Comparison of ENCODE assay signal across 16 cellular contexts in genomic region chr2:81542119-81542518, GRCh38.
DNase-seq lines count a peak whose midpoint lies in the region; ATAC-seq and TF ChIP-seq lines count a peak whose summit lies in the region.
"Had no signal": no experiment of that assay in that cellular context is flagged by ENCODE, and none has a peak within 500 bp of the region (broad histone marks: within the 10 kb centered on the region; RNA-seq: fewer than 3 reads in every experiment).

No MANE protein-coding gene starts in this region.

- H3K4me3 ChIP-seq in breast epithelium, result no peak overlapping the region
- H3K4me3 ChIP-seq in RWPE2 (ENCODE audit: severe bottlenecking), result no peak overlapping the region
- H3K4me3 ChIP-seq in right lobe of liver, result no peak overlapping the region
- H3K4me3 ChIP-seq: A549, HAP-1 had no signal

- H3K27me3 Mint-ChIP-seq in MCF 10A (ENCODE audit: insufficient read depth, unreplicated experiment), result no peaks in the 10 kb centered on the region
- H3K27me3 Mint-ChIP-seq: CD4-positive, alpha-beta memory T cell had no signal

- H3K4me1 Mint-ChIP-seq in MCF 10A (ENCODE audit: insufficient read depth, unreplicated experiment), result peaks cover 11% of the 10 kb centered on the region
- H3K4me1 Mint-ChIP-seq: CD4-positive, alpha-beta memory T cell had no signal

- intact Hi-C loops in MCF 10A (cut with micrococcal nuclease) (no loop called here), breast epithelium (cut with DNase I; ENCODE audit: low total_unique reads) (no loop called here), right lobe of liver (cut with DNase I) (no loop called here)

- peak; percentile 6 for DNase-seq in MCF 10A (ENCODE audit: unreplicated experiment)
- no peak for DNase-seq in breast epithelium (ENCODE audit: low spot score in 2 of 2)
- DNase-seq in HPDE6-E6E7 (ENCODE audit: extremely low spot score), result peak; percentile 8
- DNase-seq in RWPE2 (ENCODE audit: low spot score), result no peak
- no peak for DNase-seq in activated CD4-positive, alpha-beta T cell treated with anti-CD3 and anti-CD28 coated beads for 4 hours
- DNase-seq in right lobe of liver, result no peak
- DNase-seq: BE2C; CD4-positive, alpha-beta memory T cell; DND-41; GF-D8; GOT3; HFFc6 had no signal

- TF ChIP-seq CTCF in MCF 10A (IDR thresholded peaks at IDR 0.05; ENCODE audit: unreplicated experiment), result no peak
- no peak for TF ChIP-seq CTCF in breast epithelium (IDR thresholded peaks at IDR 0.05)
- no peak for TF ChIP-seq CTCF in RWPE2 (IDR thresholded peaks at IDR 0.05; ENCODE audit: poor library complexity, severe bottlenecking)
- TF ChIP-seq CTCF in right lobe of liver (IDR thresholded peaks at IDR 0.05), result no peak

- POLR2A ChIA-PET in MCF 10A (lab: Yijun Ruan, JAX), result no interaction called here

- H3K36me3 Mint-ChIP-seq in MCF 10A (ENCODE audit: insufficient read depth, unreplicated experiment), result no peaks in the 10 kb centered on the region
- H3K36me3 Mint-ChIP-seq: CD4-positive, alpha-beta memory T cell had no signal

- ATAC-seq in RWPE2 (ENCODE audit: low read depth) (peak; percentile 94), GM18873 (IDR thresholded peaks at IDR 0.05; ENCODE audit: low FRiP score, unreplicated experiment) (no peak), right lobe of liver (no peak)
- ATAC-seq: A549 had no signal

- no peak overlapping the region for H3K4me3 Mint-ChIP-seq in MCF 10A (ENCODE audit: unreplicated experiment)
- H3K4me3 Mint-ChIP-seq: CD4-positive, alpha-beta memory T cell; HFFc6 had no signal

- H3K27ac Mint-ChIP-seq in MCF 10A (ENCODE audit: low read depth, unreplicated experiment), result no peak overlapping the region
- H3K27ac Mint-ChIP-seq: CD4-positive, alpha-beta memory T cell; HFFc6 had no signal

- WGBS in right lobe of liver (ENCODE audit: insufficient coverage, low coverage, low lambda C conversion rate, missing lambda C conversion rate), result 32% methylated on average over 1 of the region's 1 CpG

- BruUV-seq in MCF 10A (replicated peaks; lab: Mats Ljungman, UMichigan), result no TSS peak

- H3K4me1 ChIP-seq in breast epithelium (no peaks in the 10 kb centered on the region), RWPE2 (ENCODE audit: insufficient read depth, poor library complexity, severe bottlenecking) (peaks cover 25% of the 10 kb centered on the region), right lobe of liver (no peaks in the 10 kb centered on the region)
- H3K4me1 ChIP-seq: A549, BE2C, HAP-1 had no signal

- H3K36me3 ChIP-seq in breast epithelium (no peaks in the 10 kb centered on the region), RWPE2 (ENCODE audit: low read depth) (no peaks in the 10 kb centered on the region), right lobe of liver (no peaks in the 10 kb centered on the region)
- H3K36me3 ChIP-seq: BE2C, HAP-1 had no signal

- no peaks in the 10 kb centered on the region for H3K9me3 Mint-ChIP-seq in MCF 10A (ENCODE audit: unreplicated experiment)

- no peak for TF ChIP-seq POLR2A in breast epithelium (IDR thresholded peaks at IDR 0.05)
- TF ChIP-seq POLR2A in right lobe of liver (IDR thresholded peaks at IDR 0.05), result no peak

- no peaks in the 10 kb centered on the region for H3K27me3 ChIP-seq in breast epithelium
- no peaks in the 10 kb centered on the region for H3K27me3 ChIP-seq in RWPE2 (ENCODE audit: insufficient read depth, poor library complexity, severe bottlenecking)
- no peaks in the 10 kb centered on the region for H3K27me3 ChIP-seq in right lobe of liver
- H3K27me3 ChIP-seq: BE2C had no signal

- CTCF ChIA-PET in MCF 10A (lab: Yijun Ruan, JAX), result no interaction called here

- H3K9me3 ChIP-seq in breast epithelium (no peaks in the 10 kb centered on the region), RWPE2 (ENCODE audit: severe bottlenecking) (no peaks in the 10 kb centered on the region), right lobe of liver (no peaks in the 10 kb centered on the region)
- H3K9me3 ChIP-seq: BE2C, HAP-1 had no signal

- H3K27ac ChIP-seq in breast epithelium, result no peak overlapping the region
- no peak overlapping the region for H3K27ac ChIP-seq in RWPE2 (ENCODE audit: poor library complexity, severe bottlenecking)
- H3K27ac ChIP-seq in right lobe of liver, result no peak overlapping the region
- H3K27ac ChIP-seq: A549, C4-2B had no signal

Comparison
In these comparisons a context has a peak if more than half of its experiments do, and no peak if none do; other contexts are left out.
1. DNase-seq: peak in MCF 10A (single experiment) and HPDE6-E6E7 (single experiment); none in breast epithelium (0 of 2), RWPE2 (single experiment), activated CD4-positive, alpha-beta T cell treated with anti-CD3 and anti-CD28 coated beads for 4 hours (0 of 2) and right lobe of liver (0 of 3).